Comparison of ENCODE assay signal across 29 cellular contexts in the genomic region with DNA sequence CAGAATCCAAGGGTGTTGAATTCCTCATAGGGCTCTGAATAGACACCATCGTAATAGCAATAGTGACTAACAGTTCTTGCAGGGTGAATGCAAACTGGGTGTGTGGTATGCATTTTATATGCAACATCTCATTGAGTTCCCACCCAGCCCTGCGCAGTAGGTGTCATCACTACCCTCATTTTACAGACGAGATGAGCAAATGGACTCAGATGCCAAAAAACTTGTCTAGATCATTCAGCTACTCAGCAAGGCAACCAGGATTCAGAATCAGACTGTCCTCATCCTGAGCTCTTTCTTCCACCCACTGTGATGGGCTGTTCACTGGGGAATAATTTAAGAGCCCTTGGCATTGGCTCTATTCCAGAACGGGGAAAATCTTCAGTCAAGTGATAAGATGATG.
"Had no signal": no experiment of that assay in that cellular context is flagged by ENCODE, and none has a peak within 500 bp of the region (broad histone marks: within the 10 kb centered on the region; RNA-seq: fewer than 3 reads in every experiment).

No MANE protein-coding gene starts in this region.

- H3K36me3 ChIP-seq: ascending aorta, breast epithelium, cardiac muscle cell, colonic mucosa, gastrocnemius medialis, heart left ventricle had no signal

- H3K4me3 ChIP-seq: ascending aorta, breast epithelium, cardiac muscle cell, colonic mucosa, gastrocnemius medialis, heart left ventricle had no signal

- H3K27ac ChIP-seq: ascending aorta, breast epithelium, cardiac muscle cell, colonic mucosa, foreskin keratinocyte, gastrocnemius medialis, heart left ventricle had no signal

- H3K4me1 ChIP-seq: ascending aorta, breast epithelium, colonic mucosa, foreskin keratinocyte, gastrocnemius medialis, heart left ventricle had no signal

- FAIRE-seq: endometrium, endothelial cell of umbilical vein had no signal

- H3K27me3 ChIP-seq: ascending aorta, breast epithelium, cardiac muscle cell, colonic mucosa, gastrocnemius medialis, heart left ventricle had no signal

- DNase-seq: activated CD4-positive, alpha-beta memory T cell treated with anti-CD3 and anti-CD28 coated beads for 36 hours; activated CD4-positive, alpha-beta T cell treated with anti-CD3 and anti-CD28 coated beads for 36 hours; activated CD4-positive, alpha-beta T cell treated with anti-CD3 and anti-CD28 coated beads, Interleukin-2, amount 10 ng/mL, durations not matched to agents 24 days and 14 days; activated CD4-positive, CD25-positive, alpha-beta regulatory T cell; activated CD4-positive, CD25-positive, alpha-beta regulatory T cell treated with anti-CD3 and anti-CD28 coated beads, Interleukin-2, amount 50 U/mL, for 72 hours; activated CD8-positive, alpha-beta memory T cell treated with anti-CD3 and anti-CD28 coated beads, Interleukin-2, amount 10 ng/mL, durations not matched to agents 7 days and 5 days; activated CD8-positive, alpha-beta memory T cell treated with anti-CD3 and anti-CD28 coated beads, Interleukin-2, amount 50 U/mL, for 4 hours; activated CD8-positive, alpha-beta T cell treated with anti-CD3 and anti-CD28 coated beads, Interleukin-2, amount 10 ng/mL, durations not matched to agents 7 days and 5 days; activated gamma-delta T cell; activated naive CD4-positive, alpha-beta T cell; activated naive CD4-positive, alpha-beta T cell treated with anti-CD3 and anti-CD28 coated beads, Interleukin-2, amount 10 ng/mL, durations not matched to agents 7 days and 5 days; activated naive CD8-positive, alpha-beta T cell treated with anti-CD3 and anti-CD28 coated beads, Interleukin-2, amount 10 ng/mL, durations not matched to agents 7 days and 5 days; activated T-cell treated with anti-CD3 and anti-CD28 coated beads for 4 hours; activated T-cell treated with anti-CD3 and anti-CD28 coated beads, Interleukin-2, amount 50 U/mL, for 24 hours; activated T-cell treated with anti-CD3 and anti-CD28 coated beads, Interleukin-2, amount 50 U/mL, for 72 hours; central memory CD4-positive, alpha-beta T cell; cerebellar nuclear complex; colonic mucosa; effector CD8-positive, alpha-beta T cell; foreskin keratinocyte; gastrocnemius medialis; glutamatergic neuron; heart left ventricle; T-helper 2 cell had no signal

- H3K9me3 ChIP-seq: ascending aorta, breast epithelium, colonic mucosa, gastrocnemius medialis, heart left ventricle had no signal
